8 cellular contexts compared by ENCODE assay signal in genomic region chr15:56243774-56244236, GRCh38. TPM values are rescaled to one million over a fixed set of nuclear protein-coding genes. Genes with fewer than 3 reads are reported as not detected.
DNase-seq lines count a peak whose midpoint lies in the region; ATAC-seq and TF ChIP-seq lines count a peak whose summit lies in the region.

RFX7 (minus strand) TSS chr15:56243879; CDS start chr15:56243285, 594 bp downstream.

- H3K27me3 Mint-ChIP-seq in activated CD8-positive, alpha-beta T cell treated with anti-CD3 and anti-CD28 coated beads, Interleukin-2, amount 10 ng/mL, durations not matched to agents 7 days and 5 days (ENCODE audit: low read depth), result no peaks in the 10 kb centered on the region
- H3K27me3 Mint-ChIP-seq in memory B cell, result no peaks in the 10 kb centered on the region

- peaks cover 26% of the 10 kb centered on the region for H3K4me1 ChIP-seq in effector memory CD4-positive, alpha-beta T cell (ENCODE audit: control insufficient read depth, insufficient read depth, low read length, poor library complexity, severe bottlenecking)

- no peaks in the 10 kb centered on the region for H3K9me3 Mint-ChIP-seq in activated CD8-positive, alpha-beta T cell treated with anti-CD3 and anti-CD28 coated beads, Interleukin-2, amount 10 ng/mL, durations not matched to agents 7 days and 5 days (ENCODE audit: insufficient read depth)
- no peaks in the 10 kb centered on the region for H3K9me3 Mint-ChIP-seq in memory B cell

- peak; percentile 95 for DNase-seq in NCI-H69 (lab: John Stamatoyannopoulos, UW)
- DNase-seq in activated CD8-positive, alpha-beta T cell treated with anti-CD3 and anti-CD28 coated beads, Interleukin-2, amount 10 ng/mL, durations not matched to agents 7 days and 5 days, result peak; percentile 75
- DNase-seq in effector memory CD4-positive, alpha-beta T cell, result peak; percentile 69 to 77 (median 70)
- DNase-seq in memory B cell (ENCODE audit: low spot score in 2 of 2), result peak; percentile 74 to 80
- peak; percentile 42 to 66 (median 47) for DNase-seq in stimulated activated CD4-positive, alpha-beta T cell treated with anti-CD3 and anti-CD28 coated beads, TNF-alpha, amount 100 ng/mL, for 48 hours (ENCODE audit: low read depth in 3 of 3)

- POLR2A ChIA-PET in activated CD8-positive, alpha-beta T cell treated with anti-CD3 and anti-CD28 coated beads, Interleukin-2, amount 10 ng/mL, durations not matched to agents 7 days and 5 days (lab: Charles Lee), result interaction anchor here (0.8 to 1.3 kb wide), 2 partner anchors 36 to 221 kb away, joined by 3 to 6 read pairs; partner anchors contain the start of gene MNS1

- peak within 1 kb of the TSS; percentile 92 for H3K27ac Mint-ChIP-seq in activated CD8-positive, alpha-beta T cell treated with anti-CD3 and anti-CD28 coated beads, Interleukin-2, amount 10 ng/mL, durations not matched to agents 7 days and 5 days
- peak within 1 kb of the TSS; percentile 90 for H3K27ac Mint-ChIP-seq in memory B cell

- ATAC-seq in GM18517 (IDR thresholded peaks at IDR 0.05; ENCODE audit: unreplicated experiment) (peak; percentile 34), HG03097 (IDR thresholded peaks at IDR 0.05; ENCODE audit: low FRiP score, unreplicated experiment) (peak; percentile 50), memory B cell (ENCODE audit: low read depth) (peak; percentile 78)
- peak; percentile 80 for ATAC-seq in activated CD8-positive, alpha-beta T cell treated with anti-CD3 and anti-CD28 coated beads, Interleukin-2, amount 10 ng/mL, durations not matched to agents 7 days and 5 days

- peaks cover 9% of the 10 kb centered on the region for H3K36me3 Mint-ChIP-seq in activated CD8-positive, alpha-beta T cell treated with anti-CD3 and anti-CD28 coated beads, Interleukin-2, amount 10 ng/mL, durations not matched to agents 7 days and 5 days (ENCODE audit: low read depth)
- H3K36me3 Mint-ChIP-seq in memory B cell, result peaks cover 3% of the 10 kb centered on the region

- no peaks in the 10 kb centered on the region for H3K9me3 ChIP-seq in effector memory CD4-positive, alpha-beta T cell (ENCODE audit: control insufficient read depth, low read length)

- peak; percentile 45 for TF ChIP-seq CTCF in 22Rv1 (IDR thresholded peaks at IDR 0.05)

- H3K4me3 ChIP-seq in effector memory CD4-positive, alpha-beta T cell (ENCODE audit: insufficient read depth, low read depth, low read length, poor library complexity, severe bottlenecking), result peak within 1 kb of the TSS; percentile 94

- no peaks in the 10 kb centered on the region for H3K36me3 ChIP-seq in effector memory CD4-positive, alpha-beta T cell (ENCODE audit: control insufficient read depth, insufficient read depth, low read length)

- CTCF ChIA-PET in activated CD8-positive, alpha-beta T cell treated with anti-CD3 and anti-CD28 coated beads, Interleukin-2, amount 10 ng/mL, durations not matched to agents 7 days and 5 days (lab: Charles Lee), result interaction anchor here (0.7 to 2.8 kb wide), 2 partner anchors 13 to 36 kb away, joined by 4 to 15 read pairs; no protein-coding TSS in a partner anchor

- H3K4me1 Mint-ChIP-seq in activated CD8-positive, alpha-beta T cell treated with anti-CD3 and anti-CD28 coated beads, Interleukin-2, amount 10 ng/mL, durations not matched to agents 7 days and 5 days (ENCODE audit: low read depth), result peaks cover 32% of the 10 kb centered on the region
- H3K4me1 Mint-ChIP-seq in memory B cell, result peaks cover 27% of the 10 kb centered on the region

- H3K27me3 ChIP-seq in effector memory CD4-positive, alpha-beta T cell (replicated peaks; ENCODE audit: control insufficient read depth, insufficient read depth, low read length, poor library complexity, severe bottlenecking), result no peaks in the 10 kb centered on the region

- peak within 1 kb of the TSS; percentile 62 for H3K27ac ChIP-seq in 22Rv1
- H3K27ac ChIP-seq in effector memory CD4-positive, alpha-beta T cell (ENCODE audit: insufficient read depth, low read length, poor library complexity, severe bottlenecking), result peak within 1 kb of the TSS; percentile 71

- H3K4me3 Mint-ChIP-seq in activated CD8-positive, alpha-beta T cell treated with anti-CD3 and anti-CD28 coated beads, Interleukin-2, amount 10 ng/mL, durations not matched to agents 7 days and 5 days, result peak within 1 kb of the TSS; percentile 88
- peak within 1 kb of the TSS; percentile 92 for H3K4me3 Mint-ChIP-seq in memory B cell

RNA-seq across cellular contexts. Expression of gene RFX7, which starts in this region (rescaled TPM):
- total RNA-seq in activated CD8-positive, alpha-beta T cell treated with anti-CD3 and anti-CD28 coated beads, Interleukin-2, amount 10 ng/mL, durations not matched to agents 7 days and 5 days, result 10 to 100 TPM; 32.9 to 35.1 TPM

Comparison
In these comparisons a context has a peak if more than half of its experiments do, and no peak if none do; other contexts are left out.
1. Peak in every context shown above with its lines: DNase-seq, ATAC-seq, H3K4me3 ChIP-seq and H3K27ac ChIP-seq.